In the genomic region with DNA sequence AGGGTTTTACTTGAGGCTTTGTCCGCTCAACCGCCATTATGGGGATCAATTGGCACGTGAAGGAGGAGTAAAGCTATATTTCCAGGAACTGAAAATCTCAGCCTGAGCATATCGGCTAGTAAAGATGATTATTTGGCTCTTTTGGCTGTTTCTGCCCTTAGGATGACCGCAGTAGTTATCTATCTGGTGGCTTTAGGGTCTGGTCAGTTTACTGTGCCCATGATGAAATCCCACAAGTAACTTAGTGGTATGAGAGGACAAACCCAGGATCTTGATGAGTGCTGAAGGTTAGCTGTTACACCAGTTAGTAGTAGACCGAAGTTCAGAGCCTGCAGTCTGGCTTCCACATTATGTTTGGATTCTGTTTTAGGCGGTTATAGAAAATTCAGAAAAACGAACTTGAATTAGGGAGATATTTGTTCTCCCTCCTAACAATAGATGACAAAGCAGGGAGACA, we compare ENCODE assay signal across 8 cellular contexts. TPM values are rescaled to one million over a fixed set of nuclear protein-coding genes. Genes with fewer than 3 reads are reported as not detected.
A peak's percentile ranks its signal among the peaks of the same experiment; 100 is the strongest.
DNase-seq lines count a peak whose midpoint lies in the region; TF ChIP-seq lines count a peak whose summit lies in the region.

No MANE protein-coding gene starts in this region.

- WGBS in mesodermal cell (ENCODE audit: insufficient coverage in 2 of 2), 2 experiments = 0 to 3% methylated on average over 6 to 8 of the region's 8 CpGs

- peaks cover 75% of the 10 kb centered on the region for H3K4me1 Mint-ChIP-seq in brain

- DNase-seq in BE2C = no peak
- DNase-seq in KBM-7 = peak; percentile 49
- DNase-seq in mesenteric fat pad (ENCODE audit: low spot score) = no peak
- DNase-seq in NCI-H2081 treated with DMSO at 0.1 percent for 48 hours (lab: John Stamatoyannopoulos, UW) = no peak
- no peak for DNase-seq in cerebellum (ENCODE audit: low spot score)
- DNase-seq in HPDE6-E6E7 (ENCODE audit: extremely low spot score) = no peak

- H3K4me3 ChIP-seq in BE2C (ENCODE audit: low read depth, low read length) (peak overlapping the region; percentile 91), mesodermal cell (ENCODE audit: extremely low read depth, insufficient read depth, low read length, poor library complexity, severe bottlenecking) (peak overlapping the region; percentile 86)

- no peaks in the 10 kb centered on the region for H3K27me3 ChIP-seq in BE2C

- in situ Hi-C loops in KBM-7 (cut with MboI; ENCODE audit: low pct_unique_long_range_greater_than_20kb, low sequenced_read_pairs) = loop anchor here (5.0 kb wide), 1 partner anchor 48 kb away; no protein-coding TSS in a partner anchor

- peak overlapping the region; percentile 84 to 100 (median 94) for H3K27ac Mint-ChIP-seq in brain

- TF ChIP-seq CTCF in BE2C (IDR thresholded peaks at IDR 0.05; ENCODE audit: low read depth, low read length) (no peak), brain (conservative IDR thresholded peaks at IDR 0.05) (no peak)

- peak overlapping the region; percentile 98 for H3K27ac ChIP-seq in mesodermal cell (ENCODE audit: low read depth, low read length, severe bottlenecking)

- H3K27me3 Mint-ChIP-seq in brain = peaks cover 16% of the 10 kb centered on the region

- peak overlapping the region; percentile 96 to 99 (median 98) for H3K4me3 Mint-ChIP-seq in brain

- peaks cover 0 to 2% (median 0%) of the 10 kb centered on the region in 5 experiments for H3K9me3 Mint-ChIP-seq in brain

- peaks cover 62% of the 10 kb centered on the region for H3K36me3 ChIP-seq in BE2C
- peaks cover 52% of the 10 kb centered on the region for H3K36me3 ChIP-seq in mesodermal cell (ENCODE audit: control insufficient read depth, insufficient read depth, low read length)

- H3K36me3 Mint-ChIP-seq in brain = peaks cover 56% of the 10 kb centered on the region

- peaks cover 3% of the 10 kb centered on the region; the same call in 1 of the 2 replicates for H3K4me1 ChIP-seq in BE2C
- peaks cover 19% of the 10 kb centered on the region for H3K4me1 ChIP-seq in mesodermal cell (ENCODE audit: control insufficient read depth, insufficient read depth, low read length, poor library complexity, severe bottlenecking)

- no peaks in the 10 kb centered on the region for H3K9me3 ChIP-seq in BE2C
- no peaks in the 10 kb centered on the region for H3K9me3 ChIP-seq in mesodermal cell (ENCODE audit: control insufficient read depth, low read length)

RNA-seq across cellular contexts. Expression of a gene that starts 1.2 kb away (rescaled TPM):
- polyA plus RNA-seq in BE2C (2012; ENCODE audit: insufficient read depth, insufficient read length, low read depth) = 983 TPM
- 51.8 TPM for polyA plus RNA-seq in brain (ENCODE audit: insufficient read depth, low read depth, low replicate concordance)
- polyA plus RNA-seq in mesodermal cell (2013, experiment 1 of 2) = 94.6 TPM
- polyA plus RNA-seq in mesodermal cell (2013, experiment 2 of 2) = 94.5 TPM
- 494 TPM for total RNA-seq in mesenteric fat pad
- 144 TPM for total RNA-seq in cerebellum

RNA-seq across cellular contexts. Expression of a gene that starts 21.1 kb away (rescaled TPM):
- polyA plus RNA-seq in BE2C (2012; ENCODE audit: insufficient read depth, insufficient read length, low read depth) = 49.8 TPM
- 33.4 TPM for polyA plus RNA-seq in brain (ENCODE audit: insufficient read depth, low read depth, low replicate concordance)
- 51.1 TPM for polyA plus RNA-seq in mesodermal cell (2013, experiment 1 of 2)
- polyA plus RNA-seq in mesodermal cell (2013, experiment 2 of 2) = 39.2 TPM
- total RNA-seq in mesenteric fat pad (45.6 TPM), cerebellum (34.1 TPM)

RNA-seq across cellular contexts. Expression of a gene that starts 37.2 kb away (rescaled TPM):
- polyA plus RNA-seq in BE2C (2012; ENCODE audit: insufficient read depth, insufficient read length, low read depth) = 1.4 TPM
- 14.1 TPM for polyA plus RNA-seq in brain (ENCODE audit: insufficient read depth, low read depth, low replicate concordance)
- polyA plus RNA-seq in mesodermal cell (2013, experiment 1 of 2) = 30.9 TPM
- 23.9 TPM for polyA plus RNA-seq in mesodermal cell (2013, experiment 2 of 2)
- 73.3 TPM for total RNA-seq in mesenteric fat pad
- total RNA-seq in cerebellum = 1.6 TPM

RNA-seq across cellular contexts. Expression of a gene that starts 44.1 kb away (rescaled TPM):
- polyA plus RNA-seq in BE2C (2012; ENCODE audit: insufficient read depth, insufficient read length, low read depth) = 9.8 TPM
- 37.0 TPM for polyA plus RNA-seq in brain (ENCODE audit: insufficient read depth, low read depth, low replicate concordance)
- polyA plus RNA-seq in mesodermal cell (2013, experiment 1 of 2) = 34.5 TPM
- polyA plus RNA-seq in mesodermal cell (2013, experiment 2 of 2) = 25.4 TPM
- total RNA-seq in mesenteric fat pad (70.3 TPM), cerebellum (6.7 TPM)

RNA-seq across cellular contexts. Expression of a gene that starts 55.4 kb away (rescaled TPM):
- 233 TPM for polyA plus RNA-seq in BE2C (2012; ENCODE audit: insufficient read depth, insufficient read length, low read depth)
- polyA plus RNA-seq in brain (ENCODE audit: insufficient read depth, low read depth, low replicate concordance) = 145 TPM
- polyA plus RNA-seq in mesodermal cell (2013, experiment 1 of 2) = 178 TPM
- polyA plus RNA-seq in mesodermal cell (2013, experiment 2 of 2) = 144 TPM
- total RNA-seq in mesenteric fat pad (110 TPM), cerebellum (39.8 TPM)

Comparison
In these comparisons a context has a peak if more than half of its experiments do, and no peak if none do; other contexts are left out.
1. RNA of a gene that starts 37.2 kb away (total RNA-seq): 73.3 TPM in mesenteric fat pad (single experiment); 1.6 TPM in cerebellum (single experiment); every median in the first group is over 10 times any median in the second.